ENCODE assay signal across 28 cellular contexts in the genomic region with DNA sequence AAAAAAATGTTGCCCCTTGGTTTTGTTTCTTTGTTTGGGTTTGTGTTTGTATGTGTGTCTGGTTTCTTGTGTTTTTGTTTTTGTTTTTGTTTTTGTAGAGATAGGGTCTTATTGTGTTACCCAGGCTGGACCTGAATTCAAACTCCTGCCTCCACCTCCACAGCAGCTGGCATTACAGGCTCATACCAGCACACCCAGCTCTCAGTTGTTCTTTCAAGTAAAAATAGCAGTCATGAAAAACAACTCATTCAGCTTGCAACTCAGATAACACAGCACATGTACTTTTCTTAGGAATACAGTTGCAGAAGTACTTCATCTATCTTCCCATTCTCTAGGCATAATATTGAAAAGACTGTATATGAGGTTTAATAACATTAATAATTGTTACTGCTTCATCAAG.
"Had no signal": no experiment of that assay in that cellular context is flagged by ENCODE, and none has a peak within 500 bp of the region (broad histone marks: within the 10 kb centered on the region; RNA-seq: fewer than 3 reads in every experiment).

No MANE protein-coding gene starts in this region.

- H3K4me1 ChIP-seq: ascending aorta, breast epithelium, foreskin keratinocyte, gastrocnemius medialis had no signal

- DNase-seq: activated B cell treated with CpG ODN at 0.5 μM for 24 hours; activated CD4-positive, alpha-beta T cell treated with anti-CD3 and anti-CD28 coated beads for 48 hours; activated CD4-positive, alpha-beta T cell treated with anti-CD3 and anti-CD28 coated beads, Interleukin-2, amount 50 U/mL, for 1 hour; activated CD4-positive, alpha-beta T cell treated with anti-CD3 and anti-CD28 coated beads, Interleukin-2, amount 50 U/mL, for 48 hours; activated CD8-positive, alpha-beta memory T cell treated with anti-CD3 and anti-CD28 coated beads for 24 hours; activated CD8-positive, alpha-beta T cell treated with anti-CD3 and anti-CD28 coated beads for 36 hours; activated effector memory CD4-positive, alpha-beta T cell treated with anti-CD3 and anti-CD28 coated beads, Interleukin-2, amount 50 U/mL, for 16 hours; activated naive CD4-positive, alpha-beta T cell treated with anti-CD3 and anti-CD28 coated beads for 36 hours; activated naive CD8-positive, alpha-beta T cell treated with anti-CD3 and anti-CD28 coated beads for 36 hours; activated naive CD8-positive, alpha-beta T cell treated with anti-CD3 and anti-CD28 coated beads, Interleukin-2, amount 50 U/mL, for 24 hours; activated T-cell treated with anti-CD3 and anti-CD28 coated beads, Interleukin-2, amount 50 U/mL, for 4 hours; caudate nucleus; cortex of kidney; dermis blood vessel endothelial cell; effector CD4-positive, alpha-beta T cell; effector memory CD8-positive, alpha-beta T cell; erythroblast; foreskin keratinocyte; gastrocnemius medialis; glutamatergic neuron; T-helper 1 cell; T-helper 17 cell; T1000; WERI-Rb-1 had no signal

- H3K9me3 ChIP-seq: ascending aorta, breast epithelium, esophagus muscularis mucosa, gastrocnemius medialis had no signal

- H3K36me3 ChIP-seq: breast epithelium had no signal

- H3K4me3 ChIP-seq: ascending aorta, breast epithelium, esophagus muscularis mucosa, gastrocnemius medialis had no signal

- ATAC-seq: activated CD4-positive, CD25-positive, alpha-beta regulatory T cell treated with anti-CD3 and anti-CD28 coated beads, Interleukin-2, amount 50 U/mL, for 24 hours; activated CD8-positive, alpha-beta T cell treated with anti-CD3 and anti-CD28 coated beads for 36 hours; activated naive CD8-positive, alpha-beta T cell treated with anti-CD3 and anti-CD28 coated beads, Interleukin-2, amount 50 U/mL, for 24 hours; activated T-cell treated with anti-CD3 and anti-CD28 coated beads, Interleukin-2, amount 50 U/mL, for 4 hours; effector memory CD8-positive, alpha-beta T cell; foreskin keratinocyte; T-helper 17 cell had no signal

- H3K27ac ChIP-seq: ascending aorta, breast epithelium, esophagus muscularis mucosa, foreskin keratinocyte, gastrocnemius medialis, WERI-Rb-1 had no signal

- H3K27me3 ChIP-seq: ascending aorta, breast epithelium, esophagus muscularis mucosa, foreskin keratinocyte, gastrocnemius medialis had no signal
